Comparison of ENCODE assay signal across 1 cellular context in genomic region chr4:39638358-39639239, GRCh38.
TF ChIP-seq lines count a peak whose summit lies in the region.

TSS of gene SMIM14 (minus strand) at chr4:39638865. CDS start at chr4:39605145, 33,720 bp downstream.

TF ChIP-seq in HepG2, 621 proteins besides CTCF, POLR2A, EP300 and RAD21 (continued from another document and continues in another):
- TF ChIP-seq, protein P1, sequence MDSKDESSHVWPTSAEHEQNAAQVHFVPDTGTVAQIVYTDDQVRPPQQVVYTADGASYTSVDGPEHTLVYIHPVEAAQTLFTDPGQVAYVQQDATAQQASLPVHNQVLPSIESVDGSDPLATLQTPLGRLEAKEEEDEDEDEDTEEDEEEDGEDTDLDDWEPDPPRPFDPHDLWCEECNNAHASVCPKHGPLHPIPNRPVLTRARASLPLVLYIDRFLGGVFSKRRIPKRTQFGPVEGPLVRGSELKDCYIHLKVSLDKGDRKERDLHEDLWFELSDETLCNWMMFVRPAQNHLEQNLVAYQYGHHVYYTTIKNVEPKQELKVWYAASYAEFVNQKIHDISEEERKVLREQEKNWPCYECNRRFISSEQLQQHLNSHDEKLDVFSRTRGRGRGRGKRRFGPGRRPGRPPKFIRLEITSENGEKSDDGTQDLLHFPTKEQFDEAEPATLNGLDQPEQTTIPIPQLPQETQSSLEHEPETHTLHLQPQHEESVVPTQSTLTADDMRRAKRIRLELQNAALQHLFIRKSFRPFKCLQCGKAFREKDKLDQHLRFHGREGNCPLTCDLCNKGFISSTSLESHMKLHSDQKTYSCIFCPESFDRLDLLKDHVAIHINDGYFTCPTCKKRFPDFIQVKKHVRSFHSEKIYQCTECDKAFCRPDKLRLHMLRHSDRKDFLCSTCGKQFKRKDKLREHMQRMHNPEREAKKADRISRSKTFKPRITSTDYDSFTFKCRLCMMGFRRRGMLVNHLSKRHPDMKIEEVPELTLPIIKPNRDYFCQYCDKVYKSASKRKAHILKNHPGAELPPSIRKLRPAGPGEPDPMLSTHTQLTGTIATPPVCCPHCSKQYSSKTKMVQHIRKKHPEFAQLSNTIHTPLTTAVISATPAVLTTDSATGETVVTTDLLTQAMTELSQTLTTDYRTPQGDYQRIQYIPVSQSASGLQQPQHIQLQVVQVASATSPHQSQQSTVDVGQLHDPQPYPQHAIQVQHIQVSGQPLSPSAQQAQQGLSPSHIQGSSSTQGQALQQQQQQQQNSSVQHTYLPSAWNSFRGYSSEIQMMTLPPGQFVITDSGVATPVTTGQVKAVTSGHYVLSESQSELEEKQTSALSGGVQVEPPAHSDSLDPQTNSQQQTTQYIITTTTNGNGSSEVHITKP (CRISPR knock-in tag; IDR thresholded peaks at IDR 0.05; ENCODE audit: low read depth) = no peak
- TF ChIP-seq ZBTB46 (CRISPR knock-in tag; IDR thresholded peaks at IDR 0.05; ENCODE audit: borderline replicate concordance) (no peak), NCOA2 (CRISPR knock-in tag; IDR thresholded peaks at IDR 0.05) (peak; percentile 49; the same call in 1 of the 2 replicates), NRL (CRISPR knock-in tag; IDR thresholded peaks at IDR 0.05; ENCODE audit: borderline replicate concordance) (peak; percentile 53; the same call in 1 of the 2 replicates), DRAP1 (CRISPR knock-in tag; IDR thresholded peaks at IDR 0.05) (peak; percentile 96), ZC3H13 (CRISPR knock-in tag; IDR thresholded peaks at IDR 0.05) (peak; percentile 75; the same call in 1 of the 2 replicates), ADNP (CRISPR knock-in tag; IDR thresholded peaks at IDR 0.05) (no peak), FOXA3 (CRISPR knock-in tag; IDR thresholded peaks at IDR 0.05) (peak; percentile 66), CBX1 (IDR thresholded peaks at IDR 0.05; ENCODE audit: low read depth) (peak; percentile 20)
- TF ChIP-seq, protein P2, sequence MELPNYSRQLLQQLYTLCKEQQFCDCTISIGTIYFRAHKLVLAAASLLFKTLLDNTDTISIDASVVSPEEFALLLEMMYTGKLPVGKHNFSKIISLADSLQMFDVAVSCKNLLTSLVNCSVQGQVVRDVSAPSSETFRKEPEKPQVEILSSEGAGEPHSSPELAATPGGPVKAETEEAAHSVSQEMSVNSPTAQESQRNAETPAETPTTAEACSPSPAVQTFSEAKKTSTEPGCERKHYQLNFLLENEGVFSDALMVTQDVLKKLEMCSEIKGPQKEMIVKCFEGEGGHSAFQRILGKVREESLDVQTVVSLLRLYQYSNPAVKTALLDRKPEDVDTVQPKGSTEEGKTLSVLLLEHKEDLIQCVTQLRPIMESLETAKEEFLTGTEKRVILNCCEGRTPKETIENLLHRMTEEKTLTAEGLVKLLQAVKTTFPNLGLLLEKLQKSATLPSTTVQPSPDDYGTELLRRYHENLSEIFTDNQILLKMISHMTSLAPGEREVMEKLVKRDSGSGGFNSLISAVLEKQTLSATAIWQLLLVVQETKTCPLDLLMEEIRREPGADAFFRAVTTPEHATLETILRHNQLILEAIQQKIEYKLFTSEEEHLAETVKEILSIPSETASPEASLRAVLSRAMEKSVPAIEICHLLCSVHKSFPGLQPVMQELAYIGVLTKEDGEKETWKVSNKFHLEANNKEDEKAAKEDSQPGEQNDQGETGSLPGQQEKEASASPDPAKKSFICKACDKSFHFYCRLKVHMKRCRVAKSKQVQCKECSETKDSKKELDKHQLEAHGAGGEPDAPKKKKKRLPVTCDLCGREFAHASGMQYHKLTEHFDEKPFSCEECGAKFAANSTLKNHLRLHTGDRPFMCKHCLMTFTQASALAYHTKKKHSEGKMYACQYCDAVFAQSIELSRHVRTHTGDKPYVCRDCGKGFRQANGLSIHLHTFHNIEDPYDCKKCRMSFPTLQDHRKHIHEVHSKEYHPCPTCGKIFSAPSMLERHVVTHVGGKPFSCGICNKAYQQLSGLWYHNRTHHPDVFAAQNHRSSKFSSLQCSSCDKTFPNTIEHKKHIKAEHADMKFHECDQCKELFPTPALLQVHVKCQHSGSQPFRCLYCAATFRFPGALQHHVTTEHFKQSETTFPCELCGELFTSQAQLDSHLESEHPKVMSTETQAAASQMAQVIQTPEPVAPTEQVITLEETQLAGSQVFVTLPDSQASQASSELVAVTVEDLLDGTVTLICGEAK (IDR thresholded peaks at IDR 0.05) = no peak
- TF ChIP-seq, protein P2 (CRISPR knock-in tag; IDR thresholded peaks at IDR 0.05) = no peak; the same call in 1 of the 2 replicates
- TF ChIP-seq, protein P3, sequence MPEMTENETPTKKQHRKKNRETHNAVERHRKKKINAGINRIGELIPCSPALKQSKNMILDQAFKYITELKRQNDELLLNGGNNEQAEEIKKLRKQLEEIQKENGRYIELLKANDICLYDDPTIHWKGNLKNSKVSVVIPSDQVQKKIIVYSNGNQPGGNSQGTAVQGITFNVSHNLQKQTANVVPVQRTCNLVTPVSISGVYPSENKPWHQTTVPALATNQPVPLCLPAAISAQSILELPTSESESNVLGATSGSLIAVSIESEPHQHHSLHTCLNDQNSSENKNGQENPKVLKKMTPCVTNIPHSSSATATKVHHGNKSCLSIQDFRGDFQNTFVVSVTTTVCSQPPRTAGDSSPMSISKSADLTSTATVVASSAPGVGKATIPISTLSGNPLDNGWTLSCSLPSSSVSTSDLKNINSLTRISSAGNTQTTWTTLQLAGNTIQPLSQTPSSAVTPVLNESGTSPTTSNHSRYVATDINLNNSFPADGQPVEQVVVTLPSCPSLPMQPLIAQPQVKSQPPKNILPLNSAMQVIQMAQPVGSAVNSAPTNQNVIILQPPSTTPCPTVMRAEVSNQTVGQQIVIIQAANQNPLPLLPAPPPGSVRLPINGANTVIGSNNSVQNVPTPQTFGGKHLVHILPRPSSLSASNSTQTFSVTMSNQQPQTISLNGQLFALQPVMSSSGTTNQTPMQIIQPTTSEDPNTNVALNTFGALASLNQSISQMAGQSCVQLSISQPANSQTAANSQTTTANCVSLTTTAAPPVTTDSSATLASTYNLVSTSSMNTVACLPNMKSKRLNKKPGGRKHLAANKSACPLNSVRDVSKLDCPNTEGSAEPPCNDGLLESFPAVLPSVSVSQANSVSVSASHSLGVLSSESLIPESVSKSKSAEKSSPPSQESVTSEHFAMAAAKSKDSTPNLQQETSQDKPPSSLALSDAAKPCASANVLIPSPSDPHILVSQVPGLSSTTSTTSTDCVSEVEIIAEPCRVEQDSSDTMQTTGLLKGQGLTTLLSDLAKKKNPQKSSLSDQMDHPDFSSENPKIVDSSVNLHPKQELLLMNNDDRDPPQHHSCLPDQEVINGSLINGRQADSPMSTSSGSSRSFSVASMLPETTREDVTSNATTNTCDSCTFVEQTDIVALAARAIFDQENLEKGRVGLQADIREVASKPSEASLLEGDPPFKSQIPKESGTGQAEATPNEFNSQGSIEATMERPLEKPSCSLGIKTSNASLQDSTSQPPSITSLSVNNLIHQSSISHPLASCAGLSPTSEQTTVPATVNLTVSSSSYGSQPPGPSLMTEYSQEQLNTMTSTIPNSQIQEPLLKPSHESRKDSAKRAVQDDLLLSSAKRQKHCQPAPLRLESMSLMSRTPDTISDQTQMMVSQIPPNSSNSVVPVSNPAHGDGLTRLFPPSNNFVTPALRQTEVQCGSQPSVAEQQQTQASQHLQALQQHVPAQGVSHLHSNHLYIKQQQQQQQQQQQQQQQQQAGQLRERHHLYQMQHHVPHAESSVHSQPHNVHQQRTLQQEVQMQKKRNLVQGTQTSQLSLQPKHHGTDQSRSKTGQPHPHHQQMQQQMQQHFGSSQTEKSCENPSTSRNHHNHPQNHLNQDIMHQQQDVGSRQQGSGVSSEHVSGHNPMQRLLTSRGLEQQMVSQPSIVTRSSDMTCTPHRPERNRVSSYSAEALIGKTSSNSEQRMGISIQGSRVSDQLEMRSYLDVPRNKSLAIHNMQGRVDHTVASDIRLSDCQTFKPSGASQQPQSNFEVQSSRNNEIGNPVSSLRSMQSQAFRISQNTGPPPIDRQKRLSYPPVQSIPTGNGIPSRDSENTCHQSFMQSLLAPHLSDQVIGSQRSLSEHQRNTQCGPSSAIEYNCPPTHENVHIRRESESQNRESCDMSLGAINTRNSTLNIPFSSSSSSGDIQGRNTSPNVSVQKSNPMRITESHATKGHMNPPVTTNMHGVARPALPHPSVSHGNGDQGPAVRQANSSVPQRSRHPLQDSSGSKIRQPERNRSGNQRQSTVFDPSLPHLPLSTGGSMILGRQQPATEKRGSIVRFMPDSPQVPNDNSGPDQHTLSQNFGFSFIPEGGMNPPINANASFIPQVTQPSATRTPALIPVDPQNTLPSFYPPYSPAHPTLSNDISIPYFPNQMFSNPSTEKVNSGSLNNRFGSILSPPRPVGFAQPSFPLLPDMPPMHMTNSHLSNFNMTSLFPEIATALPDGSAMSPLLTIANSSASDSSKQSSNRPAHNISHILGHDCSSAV (CRISPR knock-in tag; IDR thresholded peaks at IDR 0.05; ENCODE audit: borderline replicate concordance) = 0 out of 2 replicates have a peak, but pooled peaks have one; percentile 29
- TF ChIP-seq, protein P4, sequence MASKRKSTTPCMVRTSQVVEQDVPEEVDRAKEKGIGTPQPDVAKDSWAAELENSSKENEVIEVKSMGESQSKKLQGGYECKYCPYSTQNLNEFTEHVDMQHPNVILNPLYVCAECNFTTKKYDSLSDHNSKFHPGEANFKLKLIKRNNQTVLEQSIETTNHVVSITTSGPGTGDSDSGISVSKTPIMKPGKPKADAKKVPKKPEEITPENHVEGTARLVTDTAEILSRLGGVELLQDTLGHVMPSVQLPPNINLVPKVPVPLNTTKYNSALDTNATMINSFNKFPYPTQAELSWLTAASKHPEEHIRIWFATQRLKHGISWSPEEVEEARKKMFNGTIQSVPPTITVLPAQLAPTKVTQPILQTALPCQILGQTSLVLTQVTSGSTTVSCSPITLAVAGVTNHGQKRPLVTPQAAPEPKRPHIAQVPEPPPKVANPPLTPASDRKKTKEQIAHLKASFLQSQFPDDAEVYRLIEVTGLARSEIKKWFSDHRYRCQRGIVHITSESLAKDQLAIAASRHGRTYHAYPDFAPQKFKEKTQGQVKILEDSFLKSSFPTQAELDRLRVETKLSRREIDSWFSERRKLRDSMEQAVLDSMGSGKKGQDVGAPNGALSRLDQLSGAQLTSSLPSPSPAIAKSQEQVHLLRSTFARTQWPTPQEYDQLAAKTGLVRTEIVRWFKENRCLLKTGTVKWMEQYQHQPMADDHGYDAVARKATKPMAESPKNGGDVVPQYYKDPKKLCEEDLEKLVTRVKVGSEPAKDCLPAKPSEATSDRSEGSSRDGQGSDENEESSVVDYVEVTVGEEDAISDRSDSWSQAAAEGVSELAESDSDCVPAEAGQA (IDR thresholded peaks at IDR 0.05; ENCODE audit: low read depth) = 0 out of 2 replicates have a peak, but pooled peaks have one; percentile 30
- TF ChIP-seq, protein P4 (CRISPR knock-in tag; IDR thresholded peaks at IDR 0.05; ENCODE audit: borderline replicate concordance) = 0 out of 2 replicates have a peak, but pooled peaks have one; percentile 31
